ENCODE assay signal across 1 cellular context in genomic region chrX:153927936-153928760, GRCh38.
A peak's percentile ranks its signal among the peaks of the same experiment; 100 is the strongest.
TF ChIP-seq lines count a peak whose summit lies in the region.

No MANE protein-coding gene starts in this region.

TF ChIP-seq in HEK293, 187 proteins besides CTCF, POLR2A, EP300 and RAD21 (continued from another document and continues in another):
- TF ChIP-seq ZNF777 (tag by site-specific recombination; IDR thresholded peaks at IDR 0.05; ENCODE audit: borderline replicate concordance) (no peak), ZNF513 (tag by site-specific recombination; IDR thresholded peaks at IDR 0.05) (no peak; the same call in 1 of the 2 replicates), PRDM6 (tag by site-specific recombination; IDR thresholded peaks at IDR 0.05) (no peak), IKZF3 (tag by site-specific recombination; IDR thresholded peaks at IDR 0.05) (peak; percentile 72), ZIC2 (tag by site-specific recombination; IDR thresholded peaks at IDR 0.05) (peak; percentile 53), ZNF311 (tag by site-specific recombination; IDR thresholded peaks at IDR 0.05; ENCODE audit: borderline replicate concordance) (no peak), ZNF555 (tag by site-specific recombination; conservative IDR thresholded peaks at IDR 0.05) (no peak), SP2 (tag by site-specific recombination; IDR thresholded peaks at IDR 0.05) (peak; percentile 100), ZNF830 (tag by site-specific recombination; IDR thresholded peaks at IDR 0.05; ENCODE audit: low read depth) (no peak), SP3 (tag by site-specific recombination; IDR thresholded peaks at IDR 0.05) (peak; percentile 97), ZNF169 (tag by site-specific recombination; IDR thresholded peaks at IDR 0.05) (no peak), ZNF37A (tag by site-specific recombination; IDR thresholded peaks at IDR 0.05) (no peak), ZNF211 (tag by site-specific recombination; IDR thresholded peaks at IDR 0.05; ENCODE audit: low read depth) (no peak), ZNF114 (tag by site-specific recombination; IDR thresholded peaks at IDR 0.05) (no peak), ZNF692 (tag by site-specific recombination; IDR thresholded peaks at IDR 0.05) (peak; percentile 56), ZNF701 (tag by site-specific recombination; IDR thresholded peaks at IDR 0.05) (no peak), ZFHX2 (tag by site-specific recombination; conservative IDR thresholded peaks at IDR 0.05) (peak; percentile 96), HOXA7 (CRISPR knock-in tag; IDR thresholded peaks at IDR 0.05; ENCODE audit: borderline replicate concordance) (no peak), GLIS2 (tag by site-specific recombination; IDR thresholded peaks at IDR 0.05) (peak; percentile 72; the same call in 1 of the 2 replicates), ZNF175 (tag by site-specific recombination; IDR thresholded peaks at IDR 0.05) (no peak), ZNF558 (tag by site-specific recombination; IDR thresholded peaks at IDR 0.05) (no peak), MZF1 (tag by site-specific recombination; IDR thresholded peaks at IDR 0.05; ENCODE audit: borderline replicate concordance) (no peak; the same call in 1 of the 2 replicates), ZNF221 (tag by site-specific recombination; IDR thresholded peaks at IDR 0.05; ENCODE audit: borderline replicate concordance) (no peak), ZNF544 (tag by site-specific recombination; IDR thresholded peaks at IDR 0.05) (no peak), ZBTB7A (tag by site-specific recombination; IDR thresholded peaks at IDR 0.05; ENCODE audit: low read depth) (no peak), ZNF132 (tag by site-specific recombination; IDR thresholded peaks at IDR 0.05; ENCODE audit: borderline replicate concordance) (no peak), ZNF350 (tag by site-specific recombination; IDR thresholded peaks at IDR 0.05) (no peak), ZNF423 (tag by site-specific recombination; IDR thresholded peaks at IDR 0.05) (peak; percentile 46; the same call in 1 of the 2 replicates), ZNF394 (tag by site-specific recombination; IDR thresholded peaks at IDR 0.05; ENCODE audit: borderline replicate concordance) (no peak), ZNF768 (tag by site-specific recombination; IDR thresholded peaks at IDR 0.05) (no peak; the same call in 1 of the 2 replicates), ZSCAN23 (tag by site-specific recombination; IDR thresholded peaks at IDR 0.05) (no peak), ZNF530 (tag by site-specific recombination; IDR thresholded peaks at IDR 0.05; ENCODE audit: low read depth) (no peak), ZNF274 (IDR thresholded peaks at IDR 0.05; ENCODE audit: low read length) (no peak), ZNF274 (tag by site-specific recombination; IDR thresholded peaks at IDR 0.05; ENCODE audit: borderline replicate concordance) (no peak), ZNF223 (tag by site-specific recombination; IDR thresholded peaks at IDR 0.05) (peak; percentile 84), ZBTB49 (tag by site-specific recombination; IDR thresholded peaks at IDR 0.05; ENCODE audit: low read depth) (no peak), ZNF138 (tag by site-specific recombination; IDR thresholded peaks at IDR 0.05; ENCODE audit: borderline replicate concordance) (no peak), BCL11A (tag by site-specific recombination; IDR thresholded peaks at IDR 0.05; ENCODE audit: low read depth) (no peak), GLI2 (tag by site-specific recombination; IDR thresholded peaks at IDR 0.05; ENCODE audit: borderline replicate concordance, low read depth) (peak; percentile 46; the same call in 1 of the 2 replicates), YY2 (tag by site-specific recombination; IDR thresholded peaks at IDR 0.05) (no peak), SP7 (tag by site-specific recombination; IDR thresholded peaks at IDR 0.05) (peak; percentile 55; the same call in 1 of the 2 replicates), FEZF1 (tag by site-specific recombination; IDR thresholded peaks at IDR 0.05) (no peak), HOXC10 (CRISPR knock-in tag; IDR thresholded peaks at IDR 0.05) (peak; percentile 62; the same call in 1 of the 2 replicates), ZNF76 (tag by site-specific recombination; IDR thresholded peaks at IDR 0.05; ENCODE audit: borderline replicate concordance, low read depth) (no peak; the same call in 1 of the 2 replicates), ZNF302 (tag by site-specific recombination; IDR thresholded peaks at IDR 0.05; ENCODE audit: low read depth) (no peak), HOXD13 (CRISPR knock-in tag; IDR thresholded peaks at IDR 0.05; ENCODE audit: borderline replicate concordance) (no peak), ZNF48 (tag by site-specific recombination; IDR thresholded peaks at IDR 0.05) (no peak), GFI1B (tag by site-specific recombination; IDR thresholded peaks at IDR 0.05) (no peak), ZNF202 (tag by site-specific recombination; IDR thresholded peaks at IDR 0.05; ENCODE audit: borderline replicate concordance) (no peak), ZNF140 (tag by site-specific recombination; IDR thresholded peaks at IDR 0.05) (no peak), ZNF292 (tag by site-specific recombination; IDR thresholded peaks at IDR 0.05; ENCODE audit: borderline replicate concordance, low read depth) (no peak), ZNF785 (tag by site-specific recombination; IDR thresholded peaks at IDR 0.05) (no peak), ZNF514 (tag by site-specific recombination; IDR thresholded peaks at IDR 0.05) (no peak), ZSCAN5A (tag by site-specific recombination; IDR thresholded peaks at IDR 0.05) (no peak), ZFP37 (tag by site-specific recombination; IDR thresholded peaks at IDR 0.05) (no peak), ZNF776 (tag by site-specific recombination; IDR thresholded peaks at IDR 0.05; ENCODE audit: borderline replicate concordance) (no peak), PBX3 (CRISPR knock-in tag; IDR thresholded peaks at IDR 0.05) (peak; percentile 97), ZNF26 (tag by site-specific recombination; IDR thresholded peaks at IDR 0.05) (no peak), ZBTB10 (tag by site-specific recombination; IDR thresholded peaks at IDR 0.05) (no peak), ZNF362 (tag by site-specific recombination; IDR thresholded peaks at IDR 0.05) (no peak)
